Comparison of ENCODE assay signal across 26 cellular contexts in genomic region chr2:190904644-190905043, GRCh38. TPM values are rescaled to one million over a fixed set of nuclear protein-coding genes. Genes with fewer than 3 reads are reported as not detected.
DNase-seq lines count a peak whose midpoint lies in the region; ATAC-seq, FAIRE-seq and TF ChIP-seq lines count a peak whose summit lies in the region.
"Had no signal": no experiment of that assay in that cellular context is flagged by ENCODE, and none has a peak within 500 bp of the region (broad histone marks: within the 10 kb centered on the region; RNA-seq: fewer than 3 reads in every experiment).

No MANE protein-coding gene starts in this region.

- DNase-seq in GM03348 (ENCODE audit: low spot score) (peak; percentile 9), SK-N-SH (no peak), choroid plexus epithelial cell (ENCODE audit: low read depth) (peak; percentile 49), pancreas (no peak), OCI-M2 (lab: John Stamatoyannopoulos, UW; ENCODE audit: unreplicated experiment) (no peak)
- DNase-seq in stimulated activated CD4-positive, alpha-beta T cell treated with anti-CD3 and anti-CD28 coated beads, Interleukin-15, amount 100 ng/mL, for 24 hours, result no peak
- no peak for DNase-seq in T-helper 2 cell treated with Interferon-gamma antibody and Interleukin-4, amounts not matched to agents 5 μg/mL and 100 μg/mL, for 36 hours (ENCODE audit: low spot score)
- DNase-seq: activated CD4-positive, alpha-beta T cell treated with anti-CD3 and anti-CD28 coated beads for 36 hours; amniotic stem cell; caudate nucleus; CD4-positive, alpha-beta memory T cell; DMS 273 treated with DMSO at 0.1 percent for 48 hours; dorsolateral prefrontal cortex; foreskin fibroblast; GF-D8; Karpas-422; left ventricle myocardium superior; MV-4-11; NCI-H187; NCI-H774; psoas muscle; stimulated activated CD4-positive, alpha-beta T cell treated with anti-CD3 and anti-CD28 coated beads, Interleukin-2, amount 100 ng/mL, for 24 hours had no signal

- no peak for ATAC-seq in pancreas
- ATAC-seq: HCT116, left ventricle myocardium superior, psoas muscle had no signal

- H3K9me3 ChIP-seq in SK-N-SH (no peaks in the 10 kb centered on the region), pancreas (no peaks in the 10 kb centered on the region)
- H3K9me3 ChIP-seq: psoas muscle, suprapubic skin had no signal

- H3K27ac ChIP-seq in SK-N-SH (ENCODE audit: low read depth in 2 of 2, low read length in 1 of 2) (peak overlapping the region; percentile 47 to 66), pancreas (no peak overlapping the region)
- H3K27ac ChIP-seq: psoas muscle, suprapubic skin had no signal

- peaks cover 10% of the 10 kb centered on the region for H3K4me1 Mint-ChIP-seq in T-helper 2 cell treated with Interferon-gamma antibody and Interleukin-4, amounts not matched to agents 5 μg/mL and 100 μg/mL, for 36 hours (ENCODE audit: low read depth)

- POLR2A ChIA-PET in SK-N-SH (lab: Yijun Ruan, JAX), result no interaction called here

- no peaks in the 10 kb centered on the region for H3K27me3 ChIP-seq in SK-N-SH (ENCODE audit: insufficient read depth)
- H3K27me3 ChIP-seq in pancreas, result no peaks in the 10 kb centered on the region
- H3K27me3 ChIP-seq: dorsolateral prefrontal cortex, hepatocyte, suprapubic skin had no signal

- H3K27ac Mint-ChIP-seq in T-helper 2 cell treated with Interferon-gamma antibody and Interleukin-4, amounts not matched to agents 5 μg/mL and 100 μg/mL, for 36 hours, result no peak overlapping the region

- peak; percentile 5 for FAIRE-seq in pancreas (lab: Jason Lieb, UNC)

- H3F3A ChIP-seq in SK-N-SH (replicated peaks; ENCODE audit: insufficient read depth), result peaks cover 75% of the 10 kb centered on the region

- no peak for TF ChIP-seq EP300 in SK-N-SH (IDR thresholded peaks at IDR 0.05; ENCODE audit: borderline replicate concordance in 1 of 2, low read depth in 1 of 2, low read length in 1 of 2)

- no peak overlapping the region for H2AFZ ChIP-seq in SK-N-SH (ENCODE audit: low read depth)
- H2AFZ ChIP-seq: hepatocyte had no signal

- no peaks in the 10 kb centered on the region for H3K27me3 Mint-ChIP-seq in T-helper 2 cell treated with Interferon-gamma antibody and Interleukin-4, amounts not matched to agents 5 μg/mL and 100 μg/mL, for 36 hours (ENCODE audit: low read depth)
- H3K27me3 Mint-ChIP-seq: activated CD4-positive, alpha-beta T cell treated with anti-CD3 and anti-CD28 coated beads for 36 hours; CD4-positive, alpha-beta memory T cell had no signal

- no peak overlapping the region for H3K4me3 ChIP-seq in SK-N-SH (ENCODE audit: low read depth in 2 of 2, low read length in 1 of 2)
- H3K4me3 ChIP-seq in choroid plexus epithelial cell (ENCODE audit: low read depth, low read length), result no peak overlapping the region
- H3K4me3 ChIP-seq in pancreas, result no peak overlapping the region
- H3K4me3 ChIP-seq: dorsolateral prefrontal cortex, hepatocyte, psoas muscle, suprapubic skin had no signal

- peaks cover 46% of the 10 kb centered on the region for H3K36me3 Mint-ChIP-seq in T-helper 2 cell treated with Interferon-gamma antibody and Interleukin-4, amounts not matched to agents 5 μg/mL and 100 μg/mL, for 36 hours (ENCODE audit: low read depth)

- TF ChIP-seq CTCF in SK-N-SH (IDR thresholded peaks at IDR 0.05), result no peak
- no peak for TF ChIP-seq CTCF in choroid plexus epithelial cell (conservative IDR thresholded peaks at IDR 0.05; ENCODE audit: low read depth, low read length)
- no peak for TF ChIP-seq CTCF in pancreas (IDR thresholded peaks at IDR 0.05)

- H3K4me3 Mint-ChIP-seq in T-helper 2 cell treated with Interferon-gamma antibody and Interleukin-4, amounts not matched to agents 5 μg/mL and 100 μg/mL, for 36 hours, result no peak overlapping the region
- H3K4me3 Mint-ChIP-seq: activated CD4-positive, alpha-beta T cell treated with anti-CD3 and anti-CD28 coated beads for 36 hours; CD4-positive, alpha-beta memory T cell; stimulated activated effector memory CD8-positive, alpha-beta T cell treated with anti-CD3 and anti-CD28 coated beads, Interleukin-12 subunit alpha, Interleukin-12 subunit beta, amount 100 ng/mL, for 72 hours had no signal

- no peaks in the 10 kb centered on the region for H4K20me1 ChIP-seq in SK-N-SH (ENCODE audit: insufficient read depth)

- H3K36me3 ChIP-seq in SK-N-SH (replicated peaks in 1 of 2; ENCODE audit: control insufficient read depth in 1 of 2, insufficient read depth in 2 of 2, low read length in 1 of 2) (peaks cover 75 to 85% of the 10 kb centered on the region in 2 experiments), pancreas (peaks cover 0 to 40% (median 9%) of the 10 kb centered on the region in 3 donors)

- TF ChIP-seq RAD21 in SK-N-SH (IDR thresholded peaks at IDR 0.05; ENCODE audit: low read length), result no peak

- peaks cover 3 to 7% of the 10 kb centered on the region in 2 experiments; a peak in 3 of 4 replicates for H3K4me1 ChIP-seq in SK-N-SH (ENCODE audit: control insufficient read depth in 1 of 2, insufficient read depth in 2 of 2, low read depth in 1 of 2, low read length in 1 of 2)
- H3K4me1 ChIP-seq in pancreas, result peaks cover 0 to 8% (median 7%) of the 10 kb centered on the region in 3 donors
- H3K4me1 ChIP-seq: psoas muscle, suprapubic skin had no signal

- intact Hi-C loops in pancreas (cut with DNase I), result no loop called here

- no peaks in the 10 kb centered on the region for H3K9me2 ChIP-seq in SK-N-SH

- H3K79me2 ChIP-seq in SK-N-SH (ENCODE audit: insufficient read depth), result peaks cover 52% of the 10 kb centered on the region

- CTCF ChIA-PET in SK-N-SH (lab: Yijun Ruan, JAX), result interaction anchor here (0.6 kb wide), 1 partner anchor 20 kb away, joined by 4 read pairs; no protein-coding TSS in a partner anchor

- no peaks in the 10 kb centered on the region for H3K9me3 Mint-ChIP-seq in T-helper 2 cell treated with Interferon-gamma antibody and Interleukin-4, amounts not matched to agents 5 μg/mL and 100 μg/mL, for 36 hours
- H3K9me3 Mint-ChIP-seq: CD4-positive, alpha-beta memory T cell; stimulated activated effector memory CD8-positive, alpha-beta T cell treated with anti-CD3 and anti-CD28 coated beads, Interleukin-12 subunit alpha, Interleukin-12 subunit beta, amount 100 ng/mL, for 72 hours had no signal

- no peak overlapping the region; the same call in 1 of the 2 replicates for H3K9ac ChIP-seq in SK-N-SH

- no peak overlapping the region for H3K4me2 ChIP-seq in SK-N-SH
- H3K4me2 ChIP-seq: hepatocyte had no signal

TF ChIP-seq in SK-N-SH, 30 proteins besides CTCF, POLR2A, EP300 and RAD21 (continues in another document):
- 0 out of 2 replicates have a peak, but pooled peaks have one; percentile 10 for TF ChIP-seq FOSL2 (IDR thresholded peaks at IDR 0.05; ENCODE audit: borderline replicate concordance, low read depth)
- 0 out of 2 replicates have a peak, but pooled peaks have one; percentile 6 for TF ChIP-seq TCF12 (IDR thresholded peaks at IDR 0.05)
- peak; percentile 19; the same call in 1 of the 2 replicates for TF ChIP-seq PBX3 (IDR thresholded peaks at IDR 0.05)
- TF ChIP-seq FOXJ3 (CRISPR knock-in tag; IDR thresholded peaks at IDR 0.05), result no peak
- no peak for TF ChIP-seq NRF1 (IDR thresholded peaks at IDR 0.05; ENCODE audit: low read depth, low read length)
- TF ChIP-seq NFIC (IDR thresholded peaks at IDR 0.05; ENCODE audit: borderline replicate concordance), result no peak
- TF ChIP-seq ZBTB33 (IDR thresholded peaks at IDR 0.05; ENCODE audit: borderline replicate concordance, low read depth), result no peak
- TF ChIP-seq USF1 (IDR thresholded peaks at IDR 0.05; ENCODE audit: borderline replicate concordance, low read depth), result no peak
- TF ChIP-seq POLR2AphosphoS5 (IDR thresholded peaks at IDR 0.05; ENCODE audit: low read depth, low read length), result peak; percentile 10; the same call in 1 of the 2 replicates
- TF ChIP-seq TAF1 (IDR thresholded peaks at IDR 0.05; ENCODE audit: borderline replicate concordance, low read depth, low read length), result no peak
- TF ChIP-seq JUND (IDR thresholded peaks at IDR 0.05), result peak; percentile 11; the same call in 1 of the 2 replicates
- TF ChIP-seq MEF2A (IDR thresholded peaks at IDR 0.05; ENCODE audit: borderline replicate concordance, low read depth), result no peak
- no peak for TF ChIP-seq RXRA (IDR thresholded peaks at IDR 0.05; ENCODE audit: borderline replicate concordance, low read depth)
- TF ChIP-seq GABPA (IDR thresholded peaks at IDR 0.05; ENCODE audit: low read depth), result no peak

RNA-seq across cellular contexts. Expression of gene GLS, which starts 24.0 kb away (rescaled TPM):
- polyA plus RNA-seq in SK-N-SH (2012; rRNA removed) (37.2 and 58.5 TPM in 2 replicates), pancreas (10 to 100 TPM; 20.5 to 54.3 TPM)
- polyA plus RNA-seq in SK-N-SH (2012; cell fraction: cytosol; rRNA removed), result 42.9 and 63.8 TPM in 2 replicates
- 69.8 and 184 TPM in 2 replicates for polyA plus RNA-seq in SK-N-SH (2012; cell fraction: nucleus; rRNA removed)
- total RNA-seq in pancreas, result 10 to 100 TPM; 30.4 to 84.4 (median 51.6) TPM

Comparison
In these comparisons a context has a peak if more than half of its experiments do, and no peak if none do; other contexts are left out.
1. DNase-seq: peak in GM03348 (single experiment) and choroid plexus epithelial cell (single experiment); none in SK-N-SH (single experiment), pancreas (0 of 6), OCI-M2 (single experiment), stimulated activated CD4-positive, alpha-beta T cell treated with anti-CD3 and anti-CD28 coated beads, Interleukin-15, amount 100 ng/mL, for 24 hours (single experiment) and T-helper 2 cell treated with Interferon-gamma antibody and Interleukin-4, amounts not matched to agents 5 μg/mL and 100 μg/mL, for 36 hours (single experiment).
2. H3K27ac ChIP-seq: peak in SK-N-SH (2 of 2); none in pancreas (0 of 4).